In genomic region chr1:115275216-115275615, GRCh38 we compare ENCODE assay signal across 8 cellular contexts.
A peak's percentile ranks its signal among the peaks of the same experiment; 100 is the strongest.
DNase-seq lines count a peak whose midpoint lies in the region; ATAC-seq and TF ChIP-seq lines count a peak whose summit lies in the region.

No MANE protein-coding gene starts in this region.

- H3K9me3 ChIP-seq in BE2C (no peaks in the 10 kb centered on the region), PC-9 (ENCODE audit: insufficient read depth, low read depth) (peaks cover 21% of the 10 kb centered on the region), gastrocnemius medialis (no peaks in the 10 kb centered on the region)

- no peaks in the 10 kb centered on the region for H3F3A ChIP-seq in PC-9 (ENCODE audit: insufficient read depth, low read depth)

- no peak overlapping the region for H3K4me3 ChIP-seq in BE2C (ENCODE audit: low read depth, low read length)
- H3K4me3 ChIP-seq in PC-9, result no peak overlapping the region
- no peak overlapping the region for H3K4me3 ChIP-seq in gastrocnemius medialis

- H3K9me2 ChIP-seq in PC-9 (ENCODE audit: insufficient read depth), result no peaks in the 10 kb centered on the region

- H3K36me3 ChIP-seq in BE2C (no peaks in the 10 kb centered on the region), PC-9 (ENCODE audit: low read depth) (no peaks in the 10 kb centered on the region), gastrocnemius medialis (no peaks in the 10 kb centered on the region)

- TF ChIP-seq POLR2A in gastrocnemius medialis (IDR thresholded peaks at IDR 0.05), result no peak

- CTCF ChIA-PET in PC-9 (lab: Charles Lee), result interaction anchor here (0.7 to 1.4 kb wide), 4 partner anchors 36 to 194 kb away, joined by 3 to 5 read pairs (median 4); no protein-coding TSS in a partner anchor

- TF ChIP-seq CTCF in BE2C (IDR thresholded peaks at IDR 0.05; ENCODE audit: low read depth, low read length) (peak; percentile 54), GM13977 (IDR thresholded peaks at IDR 0.05; ENCODE audit: extremely low read depth, insufficient read depth, missing control alignments) (peak; percentile 50), PC-9 (conservative IDR thresholded peaks at IDR 0.05) (peak; percentile 74), foreskin keratinocyte (conservative IDR thresholded peaks at IDR 0.05) (peak; percentile 67), gastrocnemius medialis (IDR thresholded peaks at IDR 0.05 in 4 of 5, conservative IDR thresholded peaks at IDR 0.05 in 1 of 5) (no peak)

- H3K27me3 ChIP-seq in BE2C (no peaks in the 10 kb centered on the region), PC-9 (ENCODE audit: insufficient read depth, low read depth) (no peaks in the 10 kb centered on the region), foreskin keratinocyte (peaks cover 11% of the 10 kb centered on the region), gastrocnemius medialis (no peaks in the 10 kb centered on the region)

- POLR2A ChIA-PET in PC-9 (lab: Charles Lee; ENCODE audit: unreplicated experiment), result no interaction called here

- in situ Hi-C loops in GM13977 (cut with MboI; ENCODE audit: low pct_unique_long_range_greater_than_20kb, low sequenced_read_pairs, unreplicated experiment), result no loop called here
- in situ Hi-C loops in gastrocnemius medialis (cut with MboI; ENCODE audit: low sequenced_read_pairs in 4 of 4), result no loop called here

- H3K27ac ChIP-seq in PC-9 (no peak overlapping the region), foreskin keratinocyte (no peak overlapping the region), gastrocnemius medialis (no peak overlapping the region)

- no peak for DNase-seq in BE2C
- peak; percentile 53 for DNase-seq in GM13977 (ENCODE audit: low spot score)
- no peak for DNase-seq in PC-9
- no peak for DNase-seq in foreskin keratinocyte
- no peak for DNase-seq in NK-92 (lab: John Stamatoyannopoulos, UW; ENCODE audit: unreplicated experiment)
- DNase-seq in islet precursor cell, result no peak
- DNase-seq in gastrocnemius medialis, result no peak
- no peak for DNase-seq in activated CD4-positive, alpha-beta T cell treated with anti-CD3 and anti-CD28 coated beads, Interleukin-2, amount 50 U/mL, for 48 hours

- H4K20me1 ChIP-seq in PC-9 (ENCODE audit: insufficient read depth), result no peaks in the 10 kb centered on the region

- no peak overlapping the region for H3K4me2 ChIP-seq in PC-9

- ATAC-seq in foreskin keratinocyte, result no peak
- ATAC-seq in gastrocnemius medialis, result no peak

- H3K79me2 ChIP-seq in PC-9 (ENCODE audit: low read depth), result no peaks in the 10 kb centered on the region

- intact Hi-C loops in PC-9 (cut with micrococcal nuclease; ENCODE audit: unreplicated experiment) (loop anchor here (1.0 kb wide), 1 partner anchor 188 kb away; no protein-coding TSS in a partner anchor), gastrocnemius medialis (cut with DNase I; ENCODE audit: low total_unique reads) (loop anchor here (10.0 kb wide), 1 partner anchor 140 kb away; no protein-coding TSS in a partner anchor)

- H3K4me1 ChIP-seq in BE2C, result no peaks in the 10 kb centered on the region
- H3K4me1 ChIP-seq in PC-9 (replicated peaks; ENCODE audit: insufficient read depth), result no peaks in the 10 kb centered on the region
- no peaks in the 10 kb centered on the region for H3K4me1 ChIP-seq in foreskin keratinocyte
- H3K4me1 ChIP-seq in gastrocnemius medialis, result no peaks in the 10 kb centered on the region

- no TSS peak for BruUV-seq in PC-9 (replicated peaks; lab: Mats Ljungman, UMichigan)

- no peak overlapping the region for H2AFZ ChIP-seq in PC-9

Comparison
In these comparisons a context has a peak if more than half of its experiments do, and no peak if none do; other contexts are left out.
1. CTCF ChIP-seq: peak in BE2C (single experiment), GM13977 (single experiment), PC-9 (single experiment) and foreskin keratinocyte (single experiment); none in gastrocnemius medialis (0 of 5).